ENCODE assay signal across 15 cellular contexts in the genomic region with DNA sequence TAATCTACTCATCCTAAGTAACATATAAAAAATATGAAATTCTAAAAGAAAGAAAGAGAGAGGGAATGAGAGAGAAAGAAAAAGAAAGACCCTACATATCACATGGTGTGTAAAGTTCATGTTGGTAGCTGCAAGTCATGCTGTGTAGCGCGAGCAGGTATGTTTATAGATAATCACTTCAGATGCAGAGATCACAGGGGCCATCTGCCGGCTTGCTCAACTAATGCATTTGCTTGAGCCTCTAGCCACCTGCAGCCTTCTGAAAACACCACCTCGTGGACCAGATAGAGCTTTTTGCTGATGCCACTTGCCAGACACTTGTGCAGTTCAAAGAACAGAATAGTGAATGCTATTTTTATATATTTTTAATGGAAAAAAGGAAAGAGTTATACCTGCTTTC. TPM values are rescaled to one million over a fixed set of nuclear protein-coding genes. Genes with fewer than 3 reads are reported as not detected.
DNase-seq lines count a peak whose midpoint lies in the region; FAIRE-seq and TF ChIP-seq lines count a peak whose summit lies in the region.
"Had no signal": no experiment of that assay in that cellular context is flagged by ENCODE, and none has a peak within 500 bp of the region (broad histone marks: within the 10 kb centered on the region; RNA-seq: fewer than 3 reads in every experiment).

No MANE protein-coding gene starts in this region.

- H3K4me1 ChIP-seq in mesenchymal stem cell (ENCODE audit: control insufficient read depth, insufficient read depth, low read depth, low read length), result no peaks in the 10 kb centered on the region
- H3K4me1 ChIP-seq: uterus had no signal

- DNase-seq in ACHN (peak; percentile 4), HuH-7 (ENCODE audit: low spot score) (peak; percentile 1), NCI-H510A (lab: John Stamatoyannopoulos, UW) (peak; percentile 81), cerebellar cortex (ENCODE audit: low spot score) (peak; percentile 84), NCI-H187 (lab: John Stamatoyannopoulos, UW) (no peak), mesenchymal stem cell (no peak), GM12891 (ENCODE audit: insufficient read length, low spot score) (no peak)
- no peak for DNase-seq in activated CD4-positive, alpha-beta T cell treated with anti-CD3 and anti-CD28 coated beads, Interleukin-2, amount 50 U/mL, for 4 hours
- DNase-seq: activated naive CD8-positive, alpha-beta T cell treated with anti-CD3 and anti-CD28 coated beads, Interleukin-2, amount 50 U/mL, for 24 hours; KG1; left cardiac atrium; stimulated activated CD4-positive, alpha-beta T cell treated with anti-CD3 and anti-CD28 coated beads, Interleukin-12 subunit alpha, Interleukin-12 subunit beta, amount 100 ng/mL, for 4 hours; T1000; uterus had no signal

- no peak overlapping the region for H2BK5ac ChIP-seq in mesenchymal stem cell (ENCODE audit: low read depth, low read length, poor library complexity, severe bottlenecking)

- no peak overlapping the region for H3K14ac ChIP-seq in mesenchymal stem cell (ENCODE audit: low read length in 2 of 2)

- H4K91ac ChIP-seq in mesenchymal stem cell (ENCODE audit: low read length), result no peak overlapping the region

- no peak overlapping the region for H3K4me3 ChIP-seq in mesenchymal stem cell (ENCODE audit: insufficient read depth in 1 of 2, low read depth in 1 of 2, low read length in 2 of 2)
- H3K4me3 ChIP-seq: uterus had no signal

- no peak overlapping the region for H2AK5ac ChIP-seq in mesenchymal stem cell (ENCODE audit: low read length, severe bottlenecking)

- H2BK12ac ChIP-seq in mesenchymal stem cell (ENCODE audit: low read length in 2 of 2), result no peak overlapping the region

- H3K27me3 ChIP-seq in mesenchymal stem cell (ENCODE audit: control insufficient read depth in 1 of 2, insufficient read depth in 1 of 2, low read length in 2 of 2), result no peaks in the 10 kb centered on the region
- H3K27me3 ChIP-seq: uterus had no signal

- H2BK15ac ChIP-seq in mesenchymal stem cell (ENCODE audit: low read depth, poor library complexity, severe bottlenecking), result no peak overlapping the region

- no peak overlapping the region for H3K27ac ChIP-seq in mesenchymal stem cell (ENCODE audit: low read length, poor library complexity, severe bottlenecking)
- H3K27ac ChIP-seq: uterus had no signal

- H3K4ac ChIP-seq in mesenchymal stem cell (ENCODE audit: low read depth in 1 of 2, low read length in 2 of 2), result no peak overlapping the region

- no peak overlapping the region for H3K23ac ChIP-seq in mesenchymal stem cell (ENCODE audit: low read length in 2 of 2)

- no peaks in the 10 kb centered on the region for H3K36me3 ChIP-seq in mesenchymal stem cell (ENCODE audit: control insufficient read depth in 1 of 2, insufficient read depth in 2 of 2, low read depth in 1 of 2, low read length in 2 of 2)
- H3K36me3 ChIP-seq: uterus had no signal

- in situ Hi-C loops in ACHN (cut with HindIII; ENCODE audit: low pct_ligation_motif_present, low pct_unique_long_range_greater_than_20kb, low sequenced_read_pairs), result no loop called here

- no peak overlapping the region for H2AFZ ChIP-seq in mesenchymal stem cell (ENCODE audit: low read depth, low read length)

- no peak for TF ChIP-seq POLR2A in GM12891 (IDR thresholded peaks at IDR 0.05; ENCODE audit: low read depth, low read length)

- H3K79me1 ChIP-seq in mesenchymal stem cell (replicated peaks; ENCODE audit: low read length, poor library complexity, severe bottlenecking), result no peaks in the 10 kb centered on the region

- WGBS in mesenchymal stem cell, result 88% methylated on average over 4 of the region's 4 CpGs

- H2BK120ac ChIP-seq in mesenchymal stem cell (ENCODE audit: low read depth, low read length), result no peak overlapping the region

- no peak overlapping the region for H4K8ac ChIP-seq in mesenchymal stem cell (ENCODE audit: low read length)

- no peak overlapping the region for H3K9ac ChIP-seq in mesenchymal stem cell (ENCODE audit: low read length)

- no peaks in the 10 kb centered on the region for H3K9me3 ChIP-seq in mesenchymal stem cell (ENCODE audit: control insufficient read depth, low read length)
- H3K9me3 ChIP-seq: uterus had no signal

- no peak overlapping the region for H3K18ac ChIP-seq in mesenchymal stem cell (ENCODE audit: low read depth in 1 of 2, low read length in 2 of 2)

- FAIRE-seq in GM12891 (lab: Jason Lieb, UNC), result no peak
- FAIRE-seq: frontal cortex had no signal

- H3K4me2 ChIP-seq in mesenchymal stem cell (ENCODE audit: low read length, poor library complexity, severe bottlenecking), result no peak overlapping the region

TF ChIP-seq in GM12891, 5 proteins besides CTCF, POLR2A, EP300 and RAD21:
- TF ChIP-seq TAF1 (IDR thresholded peaks at IDR 0.05; ENCODE audit: low read depth, low read length) (no peak), SPI1 (IDR thresholded peaks at IDR 0.05; ENCODE audit: low read depth, low read length) (no peak), POLR2AphosphoS5 (IDR thresholded peaks at IDR 0.05; ENCODE audit: low read depth, low read length) (no peak), PAX5 (IDR thresholded peaks at IDR 0.05; ENCODE audit: insufficient read depth, low read length, severe bottlenecking) (no peak), POU2F2 (IDR thresholded peaks at IDR 0.05; ENCODE audit: low read depth, low read length) (no peak)

RNA-seq across cellular contexts. Expression of a gene that starts 37.6 kb away (rescaled TPM):
- not detected for polyA plus RNA-seq in mesenchymal stem cell (2013, experiment 1 of 2)
- 0.07 TPM for polyA plus RNA-seq in mesenchymal stem cell (2013, experiment 2 of 2)
- not detected for polyA plus RNA-seq in GM12891 (2012; ENCODE audit: low read depth, missing spikeins)

Comparison
In these comparisons a context has a peak if more than half of its experiments do, and no peak if none do; other contexts are left out.
1. DNase-seq: peak in ACHN (single experiment), HuH-7 (single experiment), NCI-H510A (single experiment) and cerebellar cortex (single experiment); none in NCI-H187 (0 of 2), mesenchymal stem cell (single experiment), activated CD4-positive, alpha-beta T cell treated with anti-CD3 and anti-CD28 coated beads, Interleukin-2, amount 50 U/mL, for 4 hours (0 of 2) and GM12891 (single experiment).